ENCODE assay signal across 7 cellular contexts in genomic region chr18:76491436-76491800, GRCh38. TPM values are rescaled to one million over a fixed set of nuclear protein-coding genes. Genes with fewer than 3 reads are reported as not detected.
DNase-seq lines count a peak whose midpoint lies in the region; ATAC-seq and TF ChIP-seq lines count a peak whose summit lies in the region.

No MANE protein-coding gene starts in this region.

- DNase-seq in NCI-H2171 (lab: John Stamatoyannopoulos, UW) = peak; percentile 37
- peak; percentile 83 for DNase-seq in activated CD8-positive, alpha-beta memory T cell treated with anti-CD3 and anti-CD28 coated beads, Interleukin-2, amount 50 U/mL, for 4 hours
- peak; percentile 67 for DNase-seq in endothelial cell (ENCODE audit: low spot score)
- peak; percentile 50 to 58 for DNase-seq in mesothelial cell of epicardium (ENCODE audit: low spot score in 2 of 2, unreplicated experiment in 2 of 2)
- DNase-seq in stimulated activated naive B cell treated with anti-CD40 and anti-IgM and Interleukin-4, amounts not matched to agents 10 μg/mL and 1 μg/mL and 100 μg/mL, for 72 hours = peak; percentile 30

- H3K9me3 Mint-ChIP-seq in endothelial cell (ENCODE audit: unreplicated experiment) (no peaks in the 10 kb centered on the region), mesothelial cell of epicardium (no peaks in the 10 kb centered on the region)
- no peaks in the 10 kb centered on the region for H3K9me3 Mint-ChIP-seq in stimulated activated naive B cell treated with anti-CD40 and anti-IgM and Interleukin-4, amounts not matched to agents 10 μg/mL and 1 μg/mL and 100 μg/mL, for 72 hours

- H3K4me3 Mint-ChIP-seq in endothelial cell (ENCODE audit: unreplicated experiment) (peak overlapping the region; percentile 87), mesothelial cell of epicardium (peak overlapping the region; percentile 80)
- H3K4me3 Mint-ChIP-seq in stimulated activated naive B cell treated with anti-CD40 and anti-IgM and Interleukin-4, amounts not matched to agents 10 μg/mL and 1 μg/mL and 100 μg/mL, for 72 hours = peak overlapping the region; percentile 88 to 93

- peaks cover 10% of the 10 kb centered on the region for H3K36me3 Mint-ChIP-seq in endothelial cell (ENCODE audit: low read depth, unreplicated experiment)
- H3K36me3 Mint-ChIP-seq in mesothelial cell of epicardium = no peaks in the 10 kb centered on the region
- H3K36me3 Mint-ChIP-seq in stimulated activated naive B cell treated with anti-CD40 and anti-IgM and Interleukin-4, amounts not matched to agents 10 μg/mL and 1 μg/mL and 100 μg/mL, for 72 hours = peaks cover 12 to 15% of the 10 kb centered on the region in 2 donors

- TF ChIP-seq CTCF in endothelial cell (IDR thresholded peaks at IDR 0.05; ENCODE audit: unreplicated experiment) = no peak
- TF ChIP-seq CTCF in mesothelial cell of epicardium (IDR thresholded peaks at IDR 0.05; ENCODE audit: unreplicated experiment) = no peak

- peaks cover 28% of the 10 kb centered on the region for H3K27me3 Mint-ChIP-seq in endothelial cell (ENCODE audit: unreplicated experiment)
- no peaks in the 10 kb centered on the region for H3K27me3 Mint-ChIP-seq in mesothelial cell of epicardium (ENCODE audit: low read depth)
- no peaks in the 10 kb centered on the region for H3K27me3 Mint-ChIP-seq in stimulated activated naive B cell treated with anti-CD40 and anti-IgM and Interleukin-4, amounts not matched to agents 10 μg/mL and 1 μg/mL and 100 μg/mL, for 72 hours

- ATAC-seq in GM19351 (IDR thresholded peaks at IDR 0.05; ENCODE audit: unreplicated experiment) (peak; percentile 10), GM21723 (IDR thresholded peaks at IDR 0.05; ENCODE audit: unreplicated experiment) (no peak)
- ATAC-seq in stimulated activated naive B cell treated with anti-CD40 and anti-IgM and Interleukin-4, amounts not matched to agents 10 μg/mL and 1 μg/mL and 100 μg/mL, for 72 hours (replicated peaks) = peak; percentile 13

- H3K4me1 Mint-ChIP-seq in endothelial cell (ENCODE audit: unreplicated experiment) (peaks cover 42% of the 10 kb centered on the region), mesothelial cell of epicardium (peaks cover 52% of the 10 kb centered on the region)
- H3K4me1 Mint-ChIP-seq in stimulated activated naive B cell treated with anti-CD40 and anti-IgM and Interleukin-4, amounts not matched to agents 10 μg/mL and 1 μg/mL and 100 μg/mL, for 72 hours = peaks cover 25 to 66% of the 10 kb centered on the region in 2 donors

- H3K27ac Mint-ChIP-seq in endothelial cell (ENCODE audit: unreplicated experiment) (no peak overlapping the region), mesothelial cell of epicardium (peak overlapping the region; percentile 94)
- H3K27ac Mint-ChIP-seq in stimulated activated naive B cell treated with anti-CD40 and anti-IgM and Interleukin-4, amounts not matched to agents 10 μg/mL and 1 μg/mL and 100 μg/mL, for 72 hours = peak overlapping the region; percentile 83

RNA-seq across cellular contexts. Expression of gene ZNF516, which starts 3.6 kb away (rescaled TPM):
- 83.2 TPM for total RNA-seq in endothelial cell (ENCODE audit: unreplicated experiment)
- total RNA-seq in mesothelial cell of epicardium = 84.4 to 92.1 TPM (median 90.9 TPM) in 3 replicates

Comparison
In these comparisons a context has a peak if more than half of its experiments do, and no peak if none do; other contexts are left out.
1. DNase-seq: peak in every context shown above with its lines; median percentile 83 in activated CD8-positive, alpha-beta memory T cell treated with anti-CD3 and anti-CD28 coated beads, Interleukin-2, amount 50 U/mL, for 4 hours; 67 in endothelial cell; 54 in mesothelial cell of epicardium; 37 in NCI-H2171; 30 in stimulated activated naive B cell treated with anti-CD40 and anti-IgM and Interleukin-4, amounts not matched to agents 10 μg/mL and 1 μg/mL and 100 μg/mL, for 72 hours.